Comparison of ENCODE assay signal across 8 cellular contexts in the genomic region with DNA sequence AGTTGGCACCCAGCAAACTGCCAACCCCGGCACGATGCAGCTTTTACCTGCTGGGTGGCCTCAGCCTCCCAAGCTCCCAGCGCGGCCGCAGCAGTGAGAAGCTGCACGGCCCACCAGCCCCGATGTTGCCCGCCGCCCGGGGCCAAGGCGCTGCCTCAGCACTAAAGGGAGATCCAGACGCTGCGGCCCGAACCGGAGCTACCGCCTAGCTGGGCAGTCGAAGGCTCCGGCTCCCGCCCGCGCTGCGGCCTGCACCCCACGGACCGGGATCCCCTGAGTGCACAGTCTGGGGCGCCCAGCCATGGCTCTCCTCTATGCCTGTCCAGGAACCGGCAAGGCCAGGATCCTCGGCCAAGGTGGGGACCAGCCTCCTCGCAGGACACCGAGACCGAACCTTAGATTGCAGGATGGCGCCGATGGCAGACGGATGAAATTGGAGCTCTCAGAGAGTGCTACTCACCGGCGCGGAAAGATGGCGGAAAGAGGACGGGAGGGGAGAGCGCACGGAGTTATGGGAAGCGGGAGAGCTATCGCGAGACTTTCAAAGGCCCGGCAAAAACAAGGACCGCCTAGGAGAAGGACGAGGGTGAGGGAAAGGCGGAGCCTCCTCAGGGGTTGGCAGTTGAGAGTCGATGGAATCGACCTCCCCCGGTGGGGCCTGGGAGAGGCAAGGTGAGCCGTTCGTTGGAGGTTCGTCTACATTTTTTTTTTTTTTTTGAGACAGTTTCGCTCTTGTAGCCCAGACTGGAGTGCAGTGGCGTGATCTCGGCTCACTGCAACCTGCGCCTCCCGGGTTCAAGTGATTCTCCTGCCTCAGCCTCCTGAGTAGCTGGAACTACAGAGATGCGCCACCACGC. TPM values are rescaled to one million over a fixed set of nuclear protein-coding genes. Genes with fewer than 3 reads are reported as not detected.
DNase-seq lines count a peak whose midpoint lies in the region; ATAC-seq and TF ChIP-seq lines count a peak whose summit lies in the region.

A gene (minus strand): TSS at position 485 of the 857 bp plus-strand sequence. CDS start 1,221 bp downstream, outside the sequence.

- peaks cover 18% of the 10 kb centered on the region for H3K4me1 ChIP-seq in osteoblast (ENCODE audit: insufficient read depth, low read length)
- peaks cover 31 to 32% of the 10 kb centered on the region in 2 donors for H3K4me1 ChIP-seq in thoracic aorta (ENCODE audit: control insufficient read depth in 1 of 2, low read depth in 2 of 2)

- TF ChIP-seq CTCF in GM10248 (IDR thresholded peaks at IDR 0.05; ENCODE audit: control extremely low read depth, extremely low read depth, low read depth, missing control alignments), result no peak
- TF ChIP-seq CTCF in osteoblast (IDR thresholded peaks at IDR 0.05; ENCODE audit: extremely low read depth, low read depth, low read length), result no peak
- no peak for TF ChIP-seq CTCF in thoracic aorta (IDR thresholded peaks at IDR 0.05)

- DNase-seq in GM10248 (ENCODE audit: extremely low spot score), result peak; percentile 97
- DNase-seq in NCI-H1105 (lab: John Stamatoyannopoulos, UW), result peak; percentile 89
- peak; percentile 96 for DNase-seq in SKM-1 treated with dmso at 0.1 percent for 144 hours (lab: John Stamatoyannopoulos, UW; ENCODE audit: unreplicated experiment)
- peak; percentile 95 for DNase-seq in glomerular visceral epithelial cell (ENCODE audit: extremely low spot score)
- DNase-seq in osteoblast (ENCODE audit: insufficient read length, low spot score, missing footprints), result peak; percentile 94
- DNase-seq in thoracic aorta (ENCODE audit: low spot score), result peak; percentile 91

- ATAC-seq in HG02623 (IDR thresholded peaks at IDR 0.05; ENCODE audit: unreplicated experiment) (peak; percentile 80), thoracic aorta (ENCODE audit: insufficient number of reproducible peaks, low FRiP score, low read depth) (peak; percentile 99)

- H3K4me3 ChIP-seq in osteoblast (ENCODE audit: insufficient read depth, low read length), result peak within 1 kb of the TSS; percentile 100
- H3K4me3 ChIP-seq in thoracic aorta, result peak within 1 kb of the TSS; percentile 84

- H3K27ac Mint-ChIP-seq in activated naive CD8-positive, alpha-beta T cell, result peak within 1 kb of the TSS; percentile 98

- peaks cover 41% of the 10 kb centered on the region for H3K4me1 Mint-ChIP-seq in activated naive CD8-positive, alpha-beta T cell (ENCODE audit: low read depth)

- no peaks in the 10 kb centered on the region for H3K27me3 Mint-ChIP-seq in activated naive CD8-positive, alpha-beta T cell

- POLR2A ChIA-PET in GM10248 (lab: Yijun Ruan, JAX), result interaction anchor here (0.6 to 5.4 kb wide), 7 partner anchors 10 to 282 kb away, joined by 3 to 107 read pairs (median 5); a partner anchor contains a TSS

- peak within 1 kb of the TSS; percentile 86 for H3K4me2 ChIP-seq in osteoblast (ENCODE audit: insufficient read depth, low read length)

- H3K27me3 ChIP-seq in osteoblast (ENCODE audit: insufficient read depth, low read length) (no peaks in the 10 kb centered on the region), thoracic aorta (replicated peaks; ENCODE audit: insufficient read depth) (no peaks in the 10 kb centered on the region)

- peak within 1 kb of the TSS; percentile 99 for H2AFZ ChIP-seq in osteoblast (ENCODE audit: low read length)

- peaks cover 63% of the 10 kb centered on the region for H3K79me2 ChIP-seq in osteoblast (ENCODE audit: insufficient read depth, low read length)

- no peaks in the 10 kb centered on the region for H3K9me3 ChIP-seq in osteoblast (ENCODE audit: low read depth, low read length)
- H3K9me3 ChIP-seq in thoracic aorta, result no peaks in the 10 kb centered on the region

- CTCF ChIA-PET in GM10248 (lab: Yijun Ruan, JAX), result interaction anchor here (0.7 to 4.2 kb wide), 4 partner anchors 11 to 281 kb away, joined by 3 to 46 read pairs (median 4); a partner anchor contains a TSS

- peaks cover 40% of the 10 kb centered on the region for H3K36me3 Mint-ChIP-seq in activated naive CD8-positive, alpha-beta T cell

- H3K27ac ChIP-seq in osteoblast (ENCODE audit: low read depth, low read length) (peak within 1 kb of the TSS; percentile 87), thoracic aorta (peak within 1 kb of the TSS; percentile 75 to 83)

- peaks cover 51% of the 10 kb centered on the region for H4K20me1 ChIP-seq in osteoblast (ENCODE audit: insufficient read depth, low read length)

- H3K9me3 Mint-ChIP-seq in activated naive CD8-positive, alpha-beta T cell (ENCODE audit: low read depth), result no peaks in the 10 kb centered on the region

- peaks cover 76% of the 10 kb centered on the region for H3K36me3 ChIP-seq in osteoblast (ENCODE audit: insufficient read depth, low read length)
- H3K36me3 ChIP-seq in thoracic aorta, result peaks cover 44% of the 10 kb centered on the region

- H3K4me3 Mint-ChIP-seq in activated naive CD8-positive, alpha-beta T cell, result peak within 1 kb of the TSS; percentile 99

RNA-seq across cellular contexts. Expression of the gene that starts here (rescaled TPM):
- 1,058 and 1,145 TPM in 2 replicates for total RNA-seq in osteoblast
- 100 to 1,000 TPM; 829 to 900 TPM for total RNA-seq in thoracic aorta

Comparison
In these comparisons a context has a peak if more than half of its experiments do, and no peak if none do; other contexts are left out.
1. Peak in every context shown above with its lines: DNase-seq, ATAC-seq, H3K4me3 ChIP-seq and H3K27ac ChIP-seq.